Comparison of ENCODE assay signal across 11 cellular contexts in genomic region chr12:116346751-116347150, GRCh38.
DNase-seq lines count a peak whose midpoint lies in the region; ATAC-seq and TF ChIP-seq lines count a peak whose summit lies in the region.
"Had no signal": no experiment of that assay in that cellular context is flagged by ENCODE, and none has a peak within 500 bp of the region (broad histone marks: within the 10 kb centered on the region; RNA-seq: fewer than 3 reads in every experiment).

No MANE protein-coding gene starts in this region.

- CTCF ChIA-PET in CD8-positive, alpha-beta memory T cell (lab: Charles Lee) = no interaction called here
- CTCF ChIA-PET in PC-9 (lab: Charles Lee) = interaction anchor here (0.6 kb wide), 1 partner anchor 351 kb away, joined by 3 read pairs; no protein-coding TSS in a partner anchor

- H3F3A ChIP-seq in PC-9 (ENCODE audit: insufficient read depth, low read depth) = peaks cover 13% of the 10 kb centered on the region; the same call in 1 of the 2 replicates

- H3K9me3 Mint-ChIP-seq in CD8-positive, alpha-beta memory T cell = peaks cover 0 to 8% (median 0%) of the 10 kb centered on the region in 5 donors
- H3K9me3 Mint-ChIP-seq in activated T-cell treated with anti-CD3 and anti-CD28 coated beads, Interleukin-2, amount 50 U/mL, for 4 hours = no peaks in the 10 kb centered on the region

- peaks cover 0 to 10% (median 1%) of the 10 kb centered on the region in 3 donors for H3K36me3 Mint-ChIP-seq in CD8-positive, alpha-beta memory T cell
- no peaks in the 10 kb centered on the region for H3K36me3 Mint-ChIP-seq in activated T-cell treated with anti-CD3 and anti-CD28 coated beads, Interleukin-2, amount 50 U/mL, for 4 hours (ENCODE audit: insufficient read depth)

- DNase-seq in CD8-positive, alpha-beta memory T cell = no peak
- DNase-seq in PC-9 (peak; percentile 23 to 43), occipital lobe (lab: John Stamatoyannopoulos, UW) (peak; percentile 13), GM10266 (ENCODE audit: extremely low spot score) (no peak), medulla oblongata (ENCODE audit: extremely low spot score) (no peak)
- no peak for DNase-seq in activated T-cell treated with anti-CD3 and anti-CD28 coated beads, Interleukin-2, amount 50 U/mL, for 4 hours
- DNase-seq: NCI-H1930 had no signal

- no peaks in the 10 kb centered on the region for H3K27me3 ChIP-seq in CD8-positive, alpha-beta memory T cell (ENCODE audit: insufficient read depth, low read length, poor library complexity, severe bottlenecking)
- no peaks in the 10 kb centered on the region for H3K27me3 ChIP-seq in PC-9 (ENCODE audit: insufficient read depth, low read depth)

- ATAC-seq in esophagus mucosa = peak; percentile 42
- no peak for ATAC-seq in GM18907 (IDR thresholded peaks at IDR 0.05; ENCODE audit: unreplicated experiment)
- ATAC-seq in activated T-cell treated with anti-CD3 and anti-CD28 coated beads, Interleukin-2, amount 50 U/mL, for 4 hours = no peak

- H3K4me1 Mint-ChIP-seq in CD8-positive, alpha-beta memory T cell = no peaks in the 10 kb centered on the region
- no peaks in the 10 kb centered on the region for H3K4me1 Mint-ChIP-seq in activated T-cell treated with anti-CD3 and anti-CD28 coated beads, Interleukin-2, amount 50 U/mL, for 4 hours (ENCODE audit: low read depth)

- TF ChIP-seq CTCF in PC-9 (conservative IDR thresholded peaks at IDR 0.05) (no peak), GM10266 (IDR thresholded peaks at IDR 0.05; ENCODE audit: control insufficient read depth, insufficient read depth, low read depth, missing control alignments) (no peak)

- no peak overlapping the region for H3K27ac Mint-ChIP-seq in CD8-positive, alpha-beta memory T cell
- H3K27ac Mint-ChIP-seq: activated T-helper 1 cell treated with anti-CD3 and anti-CD28 coated beads, Interleukin-12 subunit alpha, Interleukin-12 subunit beta, Interleukin-2, Interleukin-4 antibody, amounts not matched to agents 30 ng/mL and 10 ng/mL and 1 ng/mL, durations not matched to agents 14 hours and 24 hours and 36 hours; T-helper 1 cell treated with Interleukin-12 subunit alpha and Interleukin-12 subunit beta and Interleukin-4 antibody, amounts not matched to agents 30 μg/mL and 1 μg/mL, for 36 hours had no signal

- H3K9me2 ChIP-seq in PC-9 (ENCODE audit: insufficient read depth) = no peaks in the 10 kb centered on the region

- peak overlapping the region; percentile 39 for H3K27ac ChIP-seq in CD8-positive, alpha-beta memory T cell (ENCODE audit: low read depth, low read length)
- no peak overlapping the region for H3K27ac ChIP-seq in PC-9

- no peak overlapping the region for H2AFZ ChIP-seq in PC-9

- H3K27me3 Mint-ChIP-seq in CD8-positive, alpha-beta memory T cell = peaks cover 0 to 10% of the 10 kb centered on the region in 2 donors
- no peaks in the 10 kb centered on the region for H3K27me3 Mint-ChIP-seq in activated T-cell treated with anti-CD3 and anti-CD28 coated beads, Interleukin-2, amount 50 U/mL, for 4 hours (ENCODE audit: low read depth)

- POLR2A ChIA-PET in CD8-positive, alpha-beta memory T cell (lab: Charles Lee) = no interaction called here
- POLR2A ChIA-PET in PC-9 (lab: Charles Lee; ENCODE audit: unreplicated experiment) = interaction anchor here (0.7 kb wide), 1 partner anchor 297 kb away, joined by 10 read pairs; no protein-coding TSS in a partner anchor

- H3K4me2 ChIP-seq in PC-9 = 0 out of 2 replicates have a peak overlapping the region, but pooled peaks have one; percentile 17

- H3K4me3 Mint-ChIP-seq in CD8-positive, alpha-beta memory T cell = no peak overlapping the region
- no peak overlapping the region for H3K4me3 Mint-ChIP-seq in activated T-cell treated with anti-CD3 and anti-CD28 coated beads, Interleukin-2, amount 50 U/mL, for 4 hours
- H3K4me3 Mint-ChIP-seq: activated T-helper 1 cell treated with anti-CD3 and anti-CD28 coated beads, Interleukin-12 subunit alpha, Interleukin-12 subunit beta, Interleukin-2, Interleukin-4 antibody, amounts not matched to agents 30 ng/mL and 10 ng/mL and 1 ng/mL, durations not matched to agents 14 hours and 24 hours and 36 hours; T-helper 1 cell treated with Interleukin-12 subunit alpha and Interleukin-12 subunit beta and Interleukin-4 antibody, amounts not matched to agents 30 μg/mL and 1 μg/mL, for 36 hours had no signal

- no peaks in the 10 kb centered on the region for H4K20me1 ChIP-seq in PC-9 (ENCODE audit: insufficient read depth)

- no peaks in the 10 kb centered on the region for H3K79me2 ChIP-seq in PC-9 (ENCODE audit: low read depth)

- BruUV-seq in PC-9 (replicated peaks; lab: Mats Ljungman, UMichigan) = no TSS peak

- no peaks in the 10 kb centered on the region for H3K36me3 ChIP-seq in CD8-positive, alpha-beta memory T cell (ENCODE audit: insufficient read depth, low read length)
- H3K36me3 ChIP-seq in PC-9 (ENCODE audit: low read depth) = no peaks in the 10 kb centered on the region

- H3K4me3 ChIP-seq in CD8-positive, alpha-beta memory T cell (ENCODE audit: low read length) = no peak overlapping the region
- no peak overlapping the region for H3K4me3 ChIP-seq in PC-9

- H3K9me3 ChIP-seq in CD8-positive, alpha-beta memory T cell (ENCODE audit: low read length) = no peaks in the 10 kb centered on the region
- no peaks in the 10 kb centered on the region for H3K9me3 ChIP-seq in PC-9 (ENCODE audit: insufficient read depth, low read depth)

- no peaks in the 10 kb centered on the region for H3K4me1 ChIP-seq in CD8-positive, alpha-beta memory T cell (ENCODE audit: insufficient read depth, low read length)
- peaks cover 13% of the 10 kb centered on the region; the same call in 1 of the 2 replicates for H3K4me1 ChIP-seq in PC-9 (replicated peaks; ENCODE audit: insufficient read depth)

- intact Hi-C loops in PC-9 (cut with micrococcal nuclease; ENCODE audit: unreplicated experiment) = no loop called here

Comparison
In these comparisons a context has a peak if more than half of its experiments do, and no peak if none do; other contexts are left out.
1. DNase-seq: peak in PC-9 (2 of 2) and occipital lobe (single experiment); none in CD8-positive, alpha-beta memory T cell (0 of 5), GM10266 (single experiment), medulla oblongata (single experiment) and activated T-cell treated with anti-CD3 and anti-CD28 coated beads, Interleukin-2, amount 50 U/mL, for 4 hours (single experiment).